Comparison of ENCODE assay signal across 26 cellular contexts in the genomic region with DNA sequence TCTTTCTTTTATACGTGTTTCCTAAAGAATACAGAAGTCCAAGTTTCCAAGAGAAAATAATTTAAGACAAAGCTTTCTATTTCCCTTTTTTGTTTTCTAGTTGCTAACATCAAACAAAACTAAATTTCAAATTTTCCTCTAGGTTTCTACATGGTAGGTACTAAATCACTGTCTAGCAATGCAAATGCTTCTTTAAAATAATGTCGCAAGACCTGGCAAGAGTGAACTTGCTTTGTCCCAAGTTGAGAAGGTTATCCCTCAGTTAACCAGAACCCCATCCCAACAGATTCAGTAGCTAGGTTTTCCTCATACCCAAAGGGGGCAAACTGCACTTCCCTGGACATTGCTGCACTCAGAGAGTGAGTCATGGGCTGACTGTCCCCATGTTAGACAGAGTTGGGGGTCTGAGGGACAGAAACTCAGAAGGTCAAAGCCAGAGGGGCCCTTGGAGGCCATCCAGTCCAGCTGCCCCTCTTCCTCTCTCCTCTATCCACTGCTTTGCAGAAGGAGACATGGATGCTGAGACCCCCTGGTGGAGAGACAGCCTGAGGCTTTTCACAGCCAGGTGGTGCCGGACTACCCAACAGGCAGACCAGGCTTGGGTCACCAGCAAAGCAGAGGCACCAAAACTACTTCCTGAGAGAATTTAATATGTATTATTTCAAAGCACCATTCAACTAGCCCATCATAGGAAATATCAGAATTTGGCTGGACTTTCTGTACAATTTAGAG. TPM values are rescaled to one million over a fixed set of nuclear protein-coding genes. Genes with fewer than 3 reads are reported as not detected.
DNase-seq lines count a peak whose midpoint lies in the region; ATAC-seq and TF ChIP-seq lines count a peak whose summit lies in the region.
"Had no signal": no experiment of that assay in that cellular context is flagged by ENCODE, and none has a peak within 500 bp of the region (broad histone marks: within the 10 kb centered on the region; RNA-seq: fewer than 3 reads in every experiment).

No MANE protein-coding gene starts in this region.

- H3K4me1 ChIP-seq in BE2C = no peaks in the 10 kb centered on the region; the same call in 1 of the 2 replicates
- no peaks in the 10 kb centered on the region for H3K4me1 ChIP-seq in OCI-LY1 (ENCODE audit: insufficient read depth, low read length, severe bottlenecking)
- H3K4me1 ChIP-seq: Peyer's patch, tibial nerve had no signal

- H3K4me3 ChIP-seq in BE2C (ENCODE audit: low read depth, low read length) (no peak overlapping the region), OCI-LY1 (ENCODE audit: low read depth, low read length, poor library complexity, severe bottlenecking) (no peak overlapping the region), epithelial cell of proximal tubule (ENCODE audit: low read depth, low read length) (no peak overlapping the region)
- H3K4me3 ChIP-seq: ovary, Peyer's patch, tibial nerve had no signal

- no peak for ATAC-seq in HG03460 (IDR thresholded peaks at IDR 0.05; ENCODE audit: unreplicated experiment)
- ATAC-seq in GM18858 (IDR thresholded peaks at IDR 0.05; ENCODE audit: unreplicated experiment) = no peak
- ATAC-seq in GM21360 (IDR thresholded peaks at IDR 0.05; ENCODE audit: unreplicated experiment) = no peak
- ATAC-seq: activated CD8-positive, alpha-beta T cell treated with anti-CD3 and anti-CD28 coated beads for 36 hours; naive thymus-derived CD8-positive, alpha-beta T cell had no signal

- no peaks in the 10 kb centered on the region for H3F3A ChIP-seq in OCI-LY1 (ENCODE audit: insufficient read depth, low read length)

- no peaks in the 10 kb centered on the region for H3K9me2 ChIP-seq in OCI-LY1 (ENCODE audit: low read depth, low read length)

- H3K9ac ChIP-seq in OCI-LY1 (ENCODE audit: low read length) = no peak overlapping the region

- H3K36me3 ChIP-seq in BE2C (no peaks in the 10 kb centered on the region), OCI-LY1 (ENCODE audit: insufficient read depth, low read length) (no peaks in the 10 kb centered on the region)
- H3K36me3 ChIP-seq: ovary, Peyer's patch, tibial nerve had no signal

- no peak overlapping the region for H3K27ac ChIP-seq in OCI-LY1 (ENCODE audit: low read depth, low read length, poor library complexity, severe bottlenecking)
- H3K27ac ChIP-seq: ovary, Peyer's patch, tibial nerve had no signal

- H4K20me1 ChIP-seq in OCI-LY1 (ENCODE audit: insufficient read depth, low read length) = no peaks in the 10 kb centered on the region

- no peaks in the 10 kb centered on the region for H3K79me2 ChIP-seq in OCI-LY1 (ENCODE audit: insufficient read depth, low read length)

- H3K27me3 ChIP-seq in BE2C = no peaks in the 10 kb centered on the region
- no peaks in the 10 kb centered on the region for H3K27me3 ChIP-seq in OCI-LY1 (ENCODE audit: insufficient read depth, low read length)
- H3K27me3 ChIP-seq: ovary, Peyer's patch, tibial nerve had no signal

- no peak overlapping the region for H3K4me2 ChIP-seq in OCI-LY1 (ENCODE audit: low read length)

- DNase-seq in BE2C (peak; percentile 33), epithelial cell of proximal tubule (ENCODE audit: low read depth) (no peak), GM10266 (ENCODE audit: extremely low spot score) (no peak)
- DNase-seq: activated B cell treated with CpG ODN at 0.5 μM for 24 hours; activated CD8-positive, alpha-beta T cell treated with anti-CD3 and anti-CD28 coated beads for 36 hours; activated naive CD4-positive, alpha-beta T cell treated with anti-CD3 and anti-CD28 coated beads, Interleukin-2, amount 50 U/mL, for 16 hours; activated T-cell treated with anti-CD3 and anti-CD28 coated beads, Interleukin-2, amount 50 U/mL, for 1 hour; AML-193; Calu3; cortex of kidney; GDM1; naive thymus-derived CD8-positive, alpha-beta T cell; NCI-H1417; NCI-H2171; ovary; Peyer's patch; stimulated activated naive CD4-positive, alpha-beta T cell treated with Interleukin-2 at 50 U/mL for 16 hours had no signal

- no peak overlapping the region for H2AFZ ChIP-seq in OCI-LY1 (ENCODE audit: low read length)

- H3K9me3 ChIP-seq in BE2C (no peaks in the 10 kb centered on the region), OCI-LY1 (ENCODE audit: low read length) (no peaks in the 10 kb centered on the region; the same call in 1 of the 2 replicates)
- H3K9me3 ChIP-seq: ovary, Peyer's patch, tibial nerve had no signal

- TF ChIP-seq CTCF in BE2C (IDR thresholded peaks at IDR 0.05; ENCODE audit: low read depth, low read length) (peak; percentile 62), GM12872 (IDR thresholded peaks at IDR 0.05; ENCODE audit: insufficient read depth, low read depth, low read length) (0 out of 3 replicates have a peak, but pooled peaks have one; percentile 27), OCI-LY1 (IDR thresholded peaks at IDR 0.05; ENCODE audit: low read length) (peak; percentile 13; the same call in 1 of the 2 replicates), epithelial cell of proximal tubule (conservative IDR thresholded peaks at IDR 0.05; ENCODE audit: low read depth, low read length) (peak; percentile 33), GM10266 (IDR thresholded peaks at IDR 0.05; ENCODE audit: control insufficient read depth, insufficient read depth, low read depth, missing control alignments) (no peak)

RNA-seq across cellular contexts. Expression of gene OR2AT4, which starts 23.1 kb away (rescaled TPM):
- polyA plus RNA-seq in BE2C (2012; ENCODE audit: insufficient read depth, insufficient read length, low read depth) = not detected
- not detected in 2 replicates for total RNA-seq in epithelial cell of proximal tubule
- total RNA-seq: activated B cell treated with CpG ODN at 0.5 μM for 24 hours; activated CD8-positive, alpha-beta T cell treated with anti-CD3 and anti-CD28 coated beads for 36 hours; astrocyte; Calu3; naive thymus-derived CD8-positive, alpha-beta T cell; ovary; Peyer's patch; T-helper 2 cell treated with Interferon-gamma antibody and Interleukin-4, amounts not matched to agents 100 ng/mL and 5 ng/mL, for 36 hours had no signal
- polyA plus RNA-seq: keratinocyte; naive thymus-derived CD8-positive, alpha-beta T cell had no signal
